9 cellular contexts compared by ENCODE assay signal in the genomic region with DNA sequence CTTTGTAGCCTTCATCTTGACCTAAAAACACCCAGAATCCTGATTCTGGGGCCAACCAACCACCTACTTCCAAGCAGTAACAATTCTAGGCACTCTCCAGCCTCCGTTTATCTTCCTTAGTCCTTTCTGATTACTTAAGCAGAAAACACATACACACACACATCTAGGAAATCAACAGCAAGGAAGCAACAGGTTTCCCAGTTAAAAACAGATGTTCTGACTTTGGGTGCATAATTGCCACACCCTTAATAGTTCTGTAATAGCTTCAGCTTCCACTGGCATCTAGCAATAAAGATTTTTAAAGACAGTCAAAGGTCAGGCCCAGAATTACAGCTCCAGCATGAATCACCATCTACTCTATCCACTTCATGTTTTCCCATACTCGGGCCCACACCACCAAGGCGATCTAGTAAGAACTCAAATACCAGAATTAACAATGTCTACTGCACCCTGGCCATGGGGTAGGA. TPM values are rescaled to one million over a fixed set of nuclear protein-coding genes. Genes with fewer than 3 reads are reported as not detected.
A peak's percentile ranks its signal among the peaks of the same experiment; 100 is the strongest.
DNase-seq lines count a peak whose midpoint lies in the region; ATAC-seq and TF ChIP-seq lines count a peak whose summit lies in the region.
"Had no signal": no experiment of that assay in that cellular context is flagged by ENCODE, and none has a peak within 500 bp of the region (broad histone marks: within the 10 kb centered on the region; RNA-seq: fewer than 3 reads in every experiment).

No MANE protein-coding gene starts in this region.

- DNase-seq in CD14-positive monocyte (ENCODE audit: low spot score) (peak; percentile 51), IMR-90 (peak; percentile 76), mammary epithelial cell (peak; percentile 57), H7 (no peak)
- DNase-seq: activated CD4-positive, alpha-beta T cell treated with anti-CD3 and anti-CD28 coated beads for 1 hour had no signal

- H3K4me2 ChIP-seq in IMR-90 (ENCODE audit: low read depth, low read length) (peak overlapping the region; percentile 90), mammary epithelial cell (ENCODE audit: insufficient read depth, low read depth, low read length) (no peak overlapping the region)

- peak overlapping the region; percentile 13; the same call in 1 of the 2 replicates for H2BK120ac ChIP-seq in IMR-90 (ENCODE audit: low read depth, low read length)

- ATAC-seq in IMR-90 (ENCODE audit: low read depth): peak; percentile 22
- no peak for ATAC-seq in GM18907 (IDR thresholded peaks at IDR 0.05; ENCODE audit: unreplicated experiment)
- ATAC-seq in HG02885 (IDR thresholded peaks at IDR 0.05; ENCODE audit: poor library complexity, unreplicated experiment): no peak
- no peak for ATAC-seq in GM18519 (IDR thresholded peaks at IDR 0.05; ENCODE audit: low FRiP score, unreplicated experiment)

- no peak overlapping the region for H3K56ac ChIP-seq in IMR-90 (ENCODE audit: extremely low read depth, insufficient read depth, low read length)

- H2BK20ac ChIP-seq in IMR-90 (ENCODE audit: low read depth, low read length): peak overlapping the region; percentile 66; the same call in 1 of the 2 replicates

- H3K4me1 ChIP-seq in IMR-90 (ENCODE audit: control insufficient read depth, insufficient read depth, low read length): peaks cover 32% of the 10 kb centered on the region
- peaks cover 26% of the 10 kb centered on the region for H3K4me1 ChIP-seq in mammary epithelial cell (ENCODE audit: insufficient read depth, low read length)

- peak overlapping the region in 1 of 2 experiments; percentile 42; a peak in 2 of 4 replicates for H4K8ac ChIP-seq in IMR-90 (ENCODE audit: low read depth in 2 of 2, low read length in 2 of 2)

- H2BK15ac ChIP-seq in IMR-90 (ENCODE audit: low read depth, low read length): peak overlapping the region; percentile 53; the same call in 1 of the 3 replicates

- no peak for TF ChIP-seq POLR2A in IMR-90 (IDR thresholded peaks at IDR 0.05; ENCODE audit: low read depth, low read length)

- peak overlapping the region; percentile 89 for H2BK5ac ChIP-seq in IMR-90 (ENCODE audit: low read depth, low read length, poor library complexity, severe bottlenecking)

- POLR2A ChIA-PET in IMR-90 (lab: Charles Lee; ENCODE audit: unreplicated experiment): no interaction called here

- peak overlapping the region; percentile 93 to 98 for H3K4me3 Mint-ChIP-seq in CD14-positive monocyte
- H3K4me3 Mint-ChIP-seq in nephron: peak overlapping the region; percentile 68 to 100 (median 98)

- H2AK5ac ChIP-seq in IMR-90 (ENCODE audit: low read depth, low read length): peak overlapping the region; percentile 72

- TF ChIP-seq RAD21 in IMR-90 (IDR thresholded peaks at IDR 0.05; ENCODE audit: low read length): no peak

- H3K4ac ChIP-seq in IMR-90 (ENCODE audit: low read depth, low read length): peak overlapping the region; percentile 69

- no peak overlapping the region for H2AK9ac ChIP-seq in IMR-90 (replicated peaks; ENCODE audit: low read depth, low read length, poor library complexity)

- in situ Hi-C loops in IMR-90 (cut with MboI; ENCODE audit: low sequenced_read_pairs): no loop called here
- in situ Hi-C loops in mammary epithelial cell (cut with MboI; ENCODE audit: low sequenced_read_pairs in 2 of 2): no loop called here

- H3K9me3 Mint-ChIP-seq in CD14-positive monocyte: peaks cover 0 to 3% (median 0%) of the 10 kb centered on the region in 7 donors
- H3K9me3 Mint-ChIP-seq in nephron: peaks cover under 1% of the 10 kb centered on the region

- peak overlapping the region; percentile 56 for H3K27ac ChIP-seq in IMR-90 (ENCODE audit: insufficient read depth, low read length)
- no peak overlapping the region for H3K27ac ChIP-seq in mammary epithelial cell (ENCODE audit: insufficient read depth, low read depth, low read length)

- CTCF ChIA-PET in IMR-90 (lab: Yijun Ruan, JAX) (no interaction called here), mammary epithelial cell (lab: Charles Lee; ENCODE audit: low non-redundant PET) (interaction anchor here (0.6 kb wide), 1 partner anchor 213 kb away, joined by 4 read pairs; no protein-coding TSS in a partner anchor)

- peak overlapping the region; percentile 74 for H3K18ac ChIP-seq in IMR-90 (ENCODE audit: low read depth, low read length)

- dilution Hi-C loops in IMR-90 (cut with HindIII; ENCODE audit: low sequenced_read_pairs, unreplicated experiment): no loop called here
- dilution Hi-C loops in mammary epithelial cell (cut with HindIII; ENCODE audit: low sequenced_read_pairs): loop anchor here (5.0 kb wide), 1 partner anchor 100 kb away; no protein-coding TSS in a partner anchor

- H3K9me3 ChIP-seq in IMR-90 (ENCODE audit: control insufficient read depth, insufficient read depth, low read length) (no peaks in the 10 kb centered on the region), mammary epithelial cell (replicated peaks; ENCODE audit: insufficient read depth, low read length) (no peaks in the 10 kb centered on the region)

- H3K79me1 ChIP-seq in IMR-90 (ENCODE audit: low read depth in 1 of 2, low read length in 2 of 2): peaks cover 11 to 69% of the 10 kb centered on the region in 2 experiments; a peak in 3 of 4 replicates

- H3K9ac ChIP-seq in IMR-90 (ENCODE audit: low read depth, low read length): peak overlapping the region; percentile 97
- no peak overlapping the region for H3K9ac ChIP-seq in mammary epithelial cell (ENCODE audit: insufficient read depth, low read length)

- H3K4me1 Mint-ChIP-seq in CD14-positive monocyte: peaks cover 78% of the 10 kb centered on the region
- H3K4me1 Mint-ChIP-seq in nephron: peaks cover 36% of the 10 kb centered on the region

- no peak for TF ChIP-seq CTCF in CD14-positive monocyte (IDR thresholded peaks at IDR 0.05)
- TF ChIP-seq CTCF in IMR-90 (conservative IDR thresholded peaks at IDR 0.05; ENCODE audit: low read depth, low read length): no peak
- TF ChIP-seq CTCF in mammary epithelial cell (conservative IDR thresholded peaks at IDR 0.05 in 1 of 2, IDR thresholded peaks at IDR 0.05 in 1 of 2; ENCODE audit: extremely low read depth in 1 of 2, insufficient read depth in 1 of 2, low read depth in 1 of 2, low read length in 2 of 2): no peak
- TF ChIP-seq CTCF in nephron (IDR thresholded peaks at IDR 0.05; ENCODE audit: unreplicated experiment in 3 of 3): no peak

- H3K27ac Mint-ChIP-seq in CD14-positive monocyte (peak overlapping the region; percentile 84 to 97 (median 95)), nephron (peak overlapping the region in 2 of 3 experiments; percentile 54 to 64)

- peak overlapping the region; percentile 43 for H4K5ac ChIP-seq in IMR-90 (ENCODE audit: low read depth, low read length)

- H4K91ac ChIP-seq in IMR-90 (ENCODE audit: insufficient read depth, low read depth, low read length): no peak overlapping the region

- peaks cover 38% of the 10 kb centered on the region for H3K9me1 ChIP-seq in IMR-90 (ENCODE audit: insufficient read depth, low read length)

- H3K36me3 Mint-ChIP-seq in CD14-positive monocyte: peaks cover 33 to 40% of the 10 kb centered on the region in 2 donors
- peaks cover 16% of the 10 kb centered on the region for H3K36me3 Mint-ChIP-seq in nephron (ENCODE audit: low read depth)

- peaks cover 2% of the 10 kb centered on the region; the same call in 1 of the 2 replicates for H3K36me3 ChIP-seq in IMR-90 (ENCODE audit: control insufficient read depth, insufficient read depth, low read length)
- H3K36me3 ChIP-seq in mammary epithelial cell (ENCODE audit: insufficient read depth, low read length): no peaks in the 10 kb centered on the region
- H3K36me3 ChIP-seq in H7 (replicated peaks; ENCODE audit: control insufficient read depth, insufficient read depth, low read length): no peaks in the 10 kb centered on the region; the same call in 1 of the 2 replicates

- WGBS in IMR-90 (ENCODE audit: extremely low coverage in 2 of 2, insufficient read length in 1 of 2), 2 experiments: no CpG with 5 or more reads among the region's 3 CpGs
- 94% methylated on average over 3 of the region's 3 CpGs for WGBS in mammary epithelial cell (ENCODE audit: low coverage, missing lambda C conversion rate)

- peak overlapping the region; percentile 57 for H3K23ac ChIP-seq in IMR-90 (ENCODE audit: low read depth, low read length)

- BruUV-seq in IMR-90 (replicated peaks; lab: Mats Ljungman, UMichigan) (no TSS peak), mammary epithelial cell (replicated peaks; lab: Mats Ljungman, UMichigan) (TSS peak; percentile 4)

- no peaks in the 10 kb centered on the region for H3K27me3 Mint-ChIP-seq in CD14-positive monocyte (ENCODE audit: low read depth in 3 of 3)
- no peaks in the 10 kb centered on the region for H3K27me3 Mint-ChIP-seq in nephron (ENCODE audit: low read depth)

- H3K4me3 ChIP-seq in IMR-90 (ENCODE audit: insufficient read depth, low read depth, low read length) (peak overlapping the region; percentile 10; the same call in 1 of the 2 replicates), mammary epithelial cell (replicated peaks in 1 of 3; ENCODE audit: insufficient read depth in 1 of 3, low read depth in 2 of 3, low read length in 3 of 3) (no peak overlapping the region), H7 (ENCODE audit: insufficient read depth, low read depth, low read length) (no peak overlapping the region)

- H4K20me1 ChIP-seq in IMR-90 (ENCODE audit: insufficient read depth, low read length): peaks cover 68% of the 10 kb centered on the region
- no peaks in the 10 kb centered on the region for H4K20me1 ChIP-seq in mammary epithelial cell (ENCODE audit: insufficient read depth, low read length)

- H3K79me2 ChIP-seq in mammary epithelial cell (ENCODE audit: insufficient read depth, low read length): peaks cover 78% of the 10 kb centered on the region

- intact Hi-C loops in CD14-positive monocyte (cut with micrococcal nuclease) (loop anchor here in 1 of 2 donors (5.0 kb wide), 1 partner anchor 35 kb away; no protein-coding TSS in a partner anchor), IMR-90 (cut with micrococcal nuclease) (loop anchor here (5.0 kb wide), 1 partner anchor 35 kb away; no protein-coding TSS in a partner anchor), mammary epithelial cell (cut with micrococcal nuclease) (no loop called here)

- peak overlapping the region; percentile 41 for H3K14ac ChIP-seq in IMR-90 (replicated peaks; ENCODE audit: low read depth, low read length)

- no peak overlapping the region for H2AFZ ChIP-seq in IMR-90 (replicated peaks; ENCODE audit: low read length, poor library complexity)
- H2AFZ ChIP-seq in mammary epithelial cell (ENCODE audit: low read depth, low read length): no peak overlapping the region

- H3K27me3 ChIP-seq in IMR-90 (ENCODE audit: control insufficient read depth, insufficient read depth, low read length) (no peaks in the 10 kb centered on the region), mammary epithelial cell (ENCODE audit: insufficient read depth, low read length) (no peaks in the 10 kb centered on the region), H7 (ENCODE audit: control insufficient read depth, insufficient read depth, low read length) (no peaks in the 10 kb centered on the region)

RNA-seq across cellular contexts. Expression of a gene that starts 2.6 kb away (rescaled TPM):
- polyA plus RNA-seq in CD14-positive monocyte (10 to 100 TPM; 26.5 to 38.4 TPM), IMR-90 (2012; rRNA removed) (60.1 and 65.0 TPM in 2 replicates), mammary epithelial cell (10.4 TPM)
- total RNA-seq in IMR-90 (2012; rRNA removed) (27.6 and 29.4 TPM in 2 replicates), mammary epithelial cell (10 to 100 TPM; 11.2 to 45.5 TPM)
- 40.0 and 40.7 TPM in 2 replicates for polyA plus RNA-seq in IMR-90 (2012; cell fraction: cytosol; rRNA removed)
- 81.6 and 132 TPM in 2 replicates for polyA plus RNA-seq in IMR-90 (2012; cell fraction: nucleus; rRNA removed; ENCODE audit: low replicate concordance)
- 93.1 TPM for polyA minus RNA-seq in mammary epithelial cell
- 31.3 and 33.3 TPM in 2 replicates for total RNA-seq in H7 (2014; rRNA removed; shearing (Covaris generic))
